Comparison of ENCODE assay signal across 1 cellular context in genomic region chr14:21771671-21772070, GRCh38.
TF ChIP-seq lines count a peak whose summit lies in the region.

No MANE protein-coding gene starts in this region.

TF ChIP-seq in GM23338, 12 proteins besides CTCF, POLR2A, EP300 and RAD21 (continued from another document):
- TF ChIP-seq ZNF462 (CRISPR knock-in tag; IDR thresholded peaks at IDR 0.05) = no peak
- TF ChIP-seq EZH2 (IDR thresholded peaks at IDR 0.05; ENCODE audit: low read depth, unreplicated experiment) = no peak
- no peak for TF ChIP-seq ZNF331 (CRISPR knock-in tag; IDR thresholded peaks at IDR 0.05; ENCODE audit: low read depth)
- no peak for TF ChIP-seq POLR2AphosphoS5 (IDR thresholded peaks at IDR 0.05; ENCODE audit: low read depth)
